In the genomic region with DNA sequence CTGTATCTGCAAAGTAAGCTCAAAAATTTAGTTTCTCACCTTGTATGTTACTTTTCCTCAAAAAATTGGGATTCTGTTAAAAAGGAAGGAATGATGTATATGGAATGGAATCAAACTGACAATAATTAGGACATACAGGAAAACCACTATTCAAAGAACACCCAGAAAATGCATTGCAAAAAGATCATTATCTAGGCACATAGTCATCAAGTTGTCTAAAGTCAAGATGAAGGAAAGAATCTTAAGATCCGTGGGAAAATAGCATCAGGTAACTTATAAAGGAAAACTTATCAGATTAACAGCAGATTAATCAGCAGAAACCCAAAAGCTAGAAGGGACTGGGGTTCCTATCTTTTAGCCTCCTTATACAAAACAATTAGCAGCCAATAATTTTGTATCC, we compare ENCODE assay signal across 1 cellular context.
TF ChIP-seq lines count a peak whose summit lies in the region.

No MANE protein-coding gene starts in this region.

TF ChIP-seq in GM12878, 131 proteins besides CTCF, POLR2A, EP300 and RAD21 (continued from another document):
- TF ChIP-seq, protein P1, sequence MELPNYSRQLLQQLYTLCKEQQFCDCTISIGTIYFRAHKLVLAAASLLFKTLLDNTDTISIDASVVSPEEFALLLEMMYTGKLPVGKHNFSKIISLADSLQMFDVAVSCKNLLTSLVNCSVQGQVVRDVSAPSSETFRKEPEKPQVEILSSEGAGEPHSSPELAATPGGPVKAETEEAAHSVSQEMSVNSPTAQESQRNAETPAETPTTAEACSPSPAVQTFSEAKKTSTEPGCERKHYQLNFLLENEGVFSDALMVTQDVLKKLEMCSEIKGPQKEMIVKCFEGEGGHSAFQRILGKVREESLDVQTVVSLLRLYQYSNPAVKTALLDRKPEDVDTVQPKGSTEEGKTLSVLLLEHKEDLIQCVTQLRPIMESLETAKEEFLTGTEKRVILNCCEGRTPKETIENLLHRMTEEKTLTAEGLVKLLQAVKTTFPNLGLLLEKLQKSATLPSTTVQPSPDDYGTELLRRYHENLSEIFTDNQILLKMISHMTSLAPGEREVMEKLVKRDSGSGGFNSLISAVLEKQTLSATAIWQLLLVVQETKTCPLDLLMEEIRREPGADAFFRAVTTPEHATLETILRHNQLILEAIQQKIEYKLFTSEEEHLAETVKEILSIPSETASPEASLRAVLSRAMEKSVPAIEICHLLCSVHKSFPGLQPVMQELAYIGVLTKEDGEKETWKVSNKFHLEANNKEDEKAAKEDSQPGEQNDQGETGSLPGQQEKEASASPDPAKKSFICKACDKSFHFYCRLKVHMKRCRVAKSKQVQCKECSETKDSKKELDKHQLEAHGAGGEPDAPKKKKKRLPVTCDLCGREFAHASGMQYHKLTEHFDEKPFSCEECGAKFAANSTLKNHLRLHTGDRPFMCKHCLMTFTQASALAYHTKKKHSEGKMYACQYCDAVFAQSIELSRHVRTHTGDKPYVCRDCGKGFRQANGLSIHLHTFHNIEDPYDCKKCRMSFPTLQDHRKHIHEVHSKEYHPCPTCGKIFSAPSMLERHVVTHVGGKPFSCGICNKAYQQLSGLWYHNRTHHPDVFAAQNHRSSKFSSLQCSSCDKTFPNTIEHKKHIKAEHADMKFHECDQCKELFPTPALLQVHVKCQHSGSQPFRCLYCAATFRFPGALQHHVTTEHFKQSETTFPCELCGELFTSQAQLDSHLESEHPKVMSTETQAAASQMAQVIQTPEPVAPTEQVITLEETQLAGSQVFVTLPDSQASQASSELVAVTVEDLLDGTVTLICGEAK (IDR thresholded peaks at IDR 0.05; ENCODE audit: borderline replicate concordance): no peak
- TF ChIP-seq POLR2AphosphoS5 (IDR thresholded peaks at IDR 0.05; ENCODE audit: low read length): no peak
- TF ChIP-seq NR2F1 (conservative IDR thresholded peaks at IDR 0.05): no peak
- no peak for TF ChIP-seq IKZF1 (conservative IDR thresholded peaks at IDR 0.05)
- TF ChIP-seq SMAD5 (IDR thresholded peaks at IDR 0.05; ENCODE audit: low read depth): no peak
- TF ChIP-seq, protein P2, sequence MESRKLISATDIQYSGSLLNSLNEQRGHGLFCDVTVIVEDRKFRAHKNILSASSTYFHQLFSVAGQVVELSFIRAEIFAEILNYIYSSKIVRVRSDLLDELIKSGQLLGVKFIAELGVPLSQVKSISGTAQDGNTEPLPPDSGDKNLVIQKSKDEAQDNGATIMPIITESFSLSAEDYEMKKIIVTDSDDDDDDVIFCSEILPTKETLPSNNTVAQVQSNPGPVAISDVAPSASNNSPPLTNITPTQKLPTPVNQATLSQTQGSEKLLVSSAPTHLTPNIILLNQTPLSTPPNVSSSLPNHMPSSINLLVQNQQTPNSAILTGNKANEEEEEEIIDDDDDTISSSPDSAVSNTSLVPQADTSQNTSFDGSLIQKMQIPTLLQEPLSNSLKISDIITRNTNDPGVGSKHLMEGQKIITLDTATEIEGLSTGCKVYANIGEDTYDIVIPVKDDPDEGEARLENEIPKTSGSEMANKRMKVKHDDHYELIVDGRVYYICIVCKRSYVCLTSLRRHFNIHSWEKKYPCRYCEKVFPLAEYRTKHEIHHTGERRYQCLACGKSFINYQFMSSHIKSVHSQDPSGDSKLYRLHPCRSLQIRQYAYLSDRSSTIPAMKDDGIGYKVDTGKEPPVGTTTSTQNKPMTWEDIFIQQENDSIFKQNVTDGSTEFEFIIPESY (IDR thresholded peaks at IDR 0.05): no peak
- TF ChIP-seq MYC (IDR thresholded peaks at IDR 0.05; ENCODE audit: insufficient read depth, insufficient read length, insufficient replicate concordance, low read length, severe bottlenecking): no peak
- TF ChIP-seq, protein P3, sequence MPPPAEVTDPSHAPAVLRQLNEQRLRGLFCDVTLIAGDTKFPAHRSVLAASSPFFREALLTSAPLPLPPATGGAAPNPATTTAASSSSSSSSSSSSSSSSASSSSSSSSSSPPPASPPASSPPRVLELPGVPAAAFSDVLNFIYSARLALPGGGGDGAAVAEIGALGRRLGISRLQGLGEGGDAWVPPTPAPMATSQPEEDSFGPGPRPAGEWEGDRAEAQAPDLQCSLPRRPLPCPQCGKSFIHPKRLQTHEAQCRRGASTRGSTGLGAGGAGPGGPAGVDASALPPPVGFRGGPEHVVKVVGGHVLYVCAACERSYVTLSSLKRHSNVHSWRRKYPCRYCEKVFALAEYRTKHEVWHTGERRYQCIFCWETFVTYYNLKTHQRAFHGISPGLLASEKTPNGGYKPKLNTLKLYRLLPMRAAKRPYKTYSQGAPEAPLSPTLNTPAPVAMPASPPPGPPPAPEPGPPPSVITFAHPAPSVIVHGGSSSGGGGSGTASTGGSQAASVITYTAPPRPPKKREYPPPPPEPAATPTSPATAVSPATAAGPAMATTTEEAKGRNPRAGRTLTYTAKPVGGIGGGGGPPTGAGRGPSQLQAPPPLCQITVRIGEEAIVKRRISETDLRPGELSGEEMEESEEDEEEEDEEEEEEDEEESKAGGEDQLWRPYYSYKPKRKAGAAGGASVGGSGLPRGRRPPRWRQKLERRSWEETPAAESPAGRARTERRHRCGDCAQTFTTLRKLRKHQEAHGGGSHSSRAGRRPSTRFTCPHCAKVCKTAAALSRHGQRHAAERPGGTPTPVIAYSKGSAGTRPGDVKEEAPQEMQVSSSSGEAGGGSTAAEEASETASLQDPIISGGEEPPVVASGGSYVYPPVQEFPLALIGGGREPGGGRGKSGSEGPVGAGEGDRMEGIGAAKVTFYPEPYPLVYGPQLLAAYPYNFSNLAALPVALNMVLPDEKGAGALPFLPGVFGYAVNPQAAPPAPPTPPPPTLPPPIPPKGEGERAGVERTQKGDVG (CRISPR knock-in tag; IDR thresholded peaks at IDR 0.05): no peak
- TF ChIP-seq, protein P4, sequence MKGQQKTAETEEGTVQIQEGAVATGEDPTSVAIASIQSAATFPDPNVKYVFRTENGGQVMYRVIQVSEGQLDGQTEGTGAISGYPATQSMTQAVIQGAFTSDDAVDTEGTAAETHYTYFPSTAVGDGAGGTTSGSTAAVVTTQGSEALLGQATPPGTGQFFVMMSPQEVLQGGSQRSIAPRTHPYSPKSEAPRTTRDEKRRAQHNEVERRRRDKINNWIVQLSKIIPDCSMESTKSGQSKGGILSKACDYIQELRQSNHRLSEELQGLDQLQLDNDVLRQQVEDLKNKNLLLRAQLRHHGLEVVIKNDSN (IDR thresholded peaks at IDR 0.05; ENCODE audit: borderline replicate concordance, extremely low read length, insufficient read depth, low read depth, low read length): no peak
- no peak for TF ChIP-seq JUND (IDR thresholded peaks at IDR 0.05; ENCODE audit: low read depth, low read length)
- no peak for TF ChIP-seq TCF12 (IDR thresholded peaks at IDR 0.05; ENCODE audit: low read depth, low read length)
- TF ChIP-seq, protein P5, sequence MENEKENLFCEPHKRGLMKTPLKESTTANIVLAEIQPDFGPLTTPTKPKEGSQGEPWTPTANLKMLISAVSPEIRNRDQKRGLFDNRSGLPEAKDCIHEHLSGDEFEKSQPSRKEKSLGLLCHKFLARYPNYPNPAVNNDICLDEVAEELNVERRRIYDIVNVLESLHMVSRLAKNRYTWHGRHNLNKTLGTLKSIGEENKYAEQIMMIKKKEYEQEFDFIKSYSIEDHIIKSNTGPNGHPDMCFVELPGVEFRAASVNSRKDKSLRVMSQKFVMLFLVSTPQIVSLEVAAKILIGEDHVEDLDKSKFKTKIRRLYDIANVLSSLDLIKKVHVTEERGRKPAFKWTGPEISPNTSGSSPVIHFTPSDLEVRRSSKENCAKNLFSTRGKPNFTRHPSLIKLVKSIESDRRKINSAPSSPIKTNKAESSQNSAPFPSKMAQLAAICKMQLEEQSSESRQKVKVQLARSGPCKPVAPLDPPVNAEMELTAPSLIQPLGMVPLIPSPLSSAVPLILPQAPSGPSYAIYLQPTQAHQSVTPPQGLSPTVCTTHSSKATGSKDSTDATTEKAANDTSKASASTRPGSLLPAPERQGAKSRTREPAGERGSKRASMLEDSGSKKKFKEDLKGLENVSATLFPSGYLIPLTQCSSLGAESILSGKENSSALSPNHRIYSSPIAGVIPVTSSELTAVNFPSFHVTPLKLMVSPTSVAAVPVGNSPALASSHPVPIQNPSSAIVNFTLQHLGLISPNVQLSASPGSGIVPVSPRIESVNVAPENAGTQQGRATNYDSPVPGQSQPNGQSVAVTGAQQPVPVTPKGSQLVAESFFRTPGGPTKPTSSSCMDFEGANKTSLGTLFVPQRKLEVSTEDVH (IDR thresholded peaks at IDR 0.05; ENCODE audit: low read depth, partially characterized antibody): no peak
- TF ChIP-seq, protein P6, sequence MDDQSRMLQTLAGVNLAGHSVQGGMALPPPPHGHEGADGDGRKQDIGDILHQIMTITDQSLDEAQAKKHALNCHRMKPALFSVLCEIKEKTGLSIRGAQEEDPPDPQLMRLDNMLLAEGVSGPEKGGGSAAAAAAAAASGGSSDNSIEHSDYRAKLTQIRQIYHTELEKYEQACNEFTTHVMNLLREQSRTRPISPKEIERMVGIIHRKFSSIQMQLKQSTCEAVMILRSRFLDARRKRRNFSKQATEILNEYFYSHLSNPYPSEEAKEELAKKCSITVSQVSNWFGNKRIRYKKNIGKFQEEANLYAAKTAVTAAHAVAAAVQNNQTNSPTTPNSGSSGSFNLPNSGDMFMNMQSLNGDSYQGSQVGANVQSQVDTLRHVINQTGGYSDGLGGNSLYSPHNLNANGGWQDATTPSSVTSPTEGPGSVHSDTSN (IDR thresholded peaks at IDR 0.05; ENCODE audit: insufficient replicate concordance, low read depth, low read length): no peak
- TF ChIP-seq, protein P7, sequence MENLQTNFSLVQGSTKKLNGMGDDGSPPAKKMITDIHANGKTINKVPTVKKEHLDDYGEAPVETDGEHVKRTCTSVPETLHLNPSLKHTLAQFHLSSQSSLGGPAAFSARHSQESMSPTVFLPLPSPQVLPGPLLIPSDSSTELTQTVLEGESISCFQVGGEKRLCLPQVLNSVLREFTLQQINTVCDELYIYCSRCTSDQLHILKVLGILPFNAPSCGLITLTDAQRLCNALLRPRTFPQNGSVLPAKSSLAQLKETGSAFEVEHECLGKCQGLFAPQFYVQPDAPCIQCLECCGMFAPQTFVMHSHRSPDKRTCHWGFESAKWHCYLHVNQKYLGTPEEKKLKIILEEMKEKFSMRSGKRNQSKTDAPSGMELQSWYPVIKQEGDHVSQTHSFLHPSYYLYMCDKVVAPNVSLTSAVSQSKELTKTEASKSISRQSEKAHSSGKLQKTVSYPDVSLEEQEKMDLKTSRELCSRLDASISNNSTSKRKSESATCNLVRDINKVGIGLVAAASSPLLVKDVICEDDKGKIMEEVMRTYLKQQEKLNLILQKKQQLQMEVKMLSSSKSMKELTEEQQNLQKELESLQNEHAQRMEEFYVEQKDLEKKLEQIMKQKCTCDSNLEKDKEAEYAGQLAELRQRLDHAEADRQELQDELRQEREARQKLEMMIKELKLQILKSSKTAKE (IDR thresholded peaks at IDR 0.05; ENCODE audit: low read depth, poor library complexity, severe bottlenecking): no peak
- no peak for TF ChIP-seq PAX5 (IDR thresholded peaks at IDR 0.05; ENCODE audit: borderline replicate concordance, low read depth, low read length)
